9 cellular contexts compared by ENCODE assay signal in the genomic region with DNA sequence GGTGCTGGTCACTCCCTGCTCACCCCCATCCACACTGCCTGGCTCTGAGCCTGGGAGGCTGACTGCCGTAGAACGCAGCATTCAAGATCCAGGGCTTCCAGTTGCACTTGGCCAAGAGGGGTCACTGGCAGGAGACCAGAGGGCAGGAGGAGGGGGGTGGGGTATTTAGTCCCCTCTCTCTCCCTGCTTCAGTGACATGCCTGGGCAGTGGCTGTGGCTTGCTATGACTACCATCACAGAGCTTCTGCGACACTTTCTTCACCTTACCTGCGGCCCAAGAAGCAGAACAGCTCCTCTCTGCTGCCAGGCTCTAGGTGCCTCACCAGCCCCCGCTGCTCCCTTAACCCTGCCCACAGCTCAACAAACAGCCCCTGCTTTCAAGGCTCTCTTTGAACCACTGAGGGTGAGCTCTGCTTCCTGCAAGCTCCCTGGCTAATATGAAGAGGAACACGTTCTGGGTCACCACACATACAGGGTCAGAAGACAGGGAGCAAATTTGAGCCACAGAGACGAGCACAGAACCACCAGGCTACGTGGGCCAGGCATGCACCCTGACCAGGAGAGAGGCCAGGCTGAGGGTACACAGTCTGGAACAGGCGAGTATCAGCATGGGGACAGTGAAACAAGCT. TPM values are rescaled to one million over a fixed set of nuclear protein-coding genes. Genes with fewer than 3 reads are reported as not detected.
DNase-seq lines count a peak whose midpoint lies in the region; ATAC-seq and TF ChIP-seq lines count a peak whose summit lies in the region.
"Had no signal": no experiment of that assay in that cellular context is flagged by ENCODE, and none has a peak within 500 bp of the region (broad histone marks: within the 10 kb centered on the region; RNA-seq: fewer than 3 reads in every experiment).

No MANE protein-coding gene starts in this region.

- peak; percentile 30 for DNase-seq in activated naive CD4-positive, alpha-beta T cell treated with anti-CD3 and anti-CD28 coated beads, Interleukin-2, amount 10 ng/mL, durations not matched to agents 7 days and 5 days
- no peak for DNase-seq in activated naive CD4-positive, alpha-beta T cell treated with anti-CD3 and anti-CD28 coated beads, Interleukin-2, amount 50 U/mL, for 16 hours
- DNase-seq in activated B cell treated with CpG ODN at 0.5 μM for 24 hours = no peak
- DNase-seq in left lobe of liver (ENCODE audit: low spot score) = no peak
- DNase-seq in uterus = no peak
- no peak for DNase-seq in hippocampal formation (lab: John Stamatoyannopoulos, UW)
- no peak for DNase-seq in pons (ENCODE audit: low spot score)
- DNase-seq: AML-193 had no signal

- H3K9me3 Mint-ChIP-seq in activated naive CD4-positive, alpha-beta T cell treated with anti-CD3 and anti-CD28 coated beads, Interleukin-2, amount 10 ng/mL, durations not matched to agents 7 days and 5 days = no peaks in the 10 kb centered on the region
- no peaks in the 10 kb centered on the region for H3K9me3 Mint-ChIP-seq in activated B cell treated with CpG ODN at 0.5 μM for 24 hours

- TF ChIP-seq POLR2A in uterus (IDR thresholded peaks at IDR 0.05) = no peak

- H3K36me3 Mint-ChIP-seq in activated naive CD4-positive, alpha-beta T cell treated with anti-CD3 and anti-CD28 coated beads, Interleukin-2, amount 10 ng/mL, durations not matched to agents 7 days and 5 days = no peaks in the 10 kb centered on the region
- H3K36me3 Mint-ChIP-seq in activated B cell treated with CpG ODN at 0.5 μM for 24 hours (ENCODE audit: low read depth) = peaks cover 5% of the 10 kb centered on the region

- intact Hi-C loops in activated B cell treated with CpG ODN at 0.5 μM for 24 hours (cut with micrococcal nuclease) = no loop called here
- intact Hi-C loops in uterus (cut with DNase I; ENCODE audit: low total_unique reads) = no loop called here

- H3K4me1 Mint-ChIP-seq in activated naive CD4-positive, alpha-beta T cell treated with anti-CD3 and anti-CD28 coated beads, Interleukin-2, amount 10 ng/mL, durations not matched to agents 7 days and 5 days = peaks cover 20% of the 10 kb centered on the region
- peaks cover 38% of the 10 kb centered on the region for H3K4me1 Mint-ChIP-seq in activated B cell treated with CpG ODN at 0.5 μM for 24 hours

- no peaks in the 10 kb centered on the region for H3K27me3 ChIP-seq in uterus

- H3K4me1 ChIP-seq in uterus = peaks cover 14 to 32% of the 10 kb centered on the region in 2 donors

- no peaks in the 10 kb centered on the region for H3K9me3 ChIP-seq in uterus

- no peak overlapping the region for H3K4me3 ChIP-seq in uterus

- no peak for TF ChIP-seq CTCF in activated B cell treated with CpG ODN at 0.5 μM for 24 hours (IDR thresholded peaks at IDR 0.05)
- TF ChIP-seq CTCF in uterus (IDR thresholded peaks at IDR 0.05) = no peak

- no peak overlapping the region for H3K4me3 Mint-ChIP-seq in activated naive CD4-positive, alpha-beta T cell treated with anti-CD3 and anti-CD28 coated beads, Interleukin-2, amount 10 ng/mL, durations not matched to agents 7 days and 5 days
- no peak overlapping the region for H3K4me3 Mint-ChIP-seq in activated B cell treated with CpG ODN at 0.5 μM for 24 hours

- CTCF ChIA-PET in activated naive CD4-positive, alpha-beta T cell treated with anti-CD3 and anti-CD28 coated beads, Interleukin-2, amount 10 ng/mL, durations not matched to agents 7 days and 5 days (lab: Charles Lee) = interaction anchor here (1.9 kb wide), 1 partner anchor 53 kb away, joined by 6 read pairs; no protein-coding TSS in a partner anchor
- CTCF ChIA-PET in activated B cell treated with CpG ODN at 0.5 μM for 24 hours (lab: Charles Lee) = interaction anchor here (1.0 kb wide), 1 partner anchor 25 kb away, joined by 3 read pairs; no protein-coding TSS in a partner anchor

- ATAC-seq in activated B cell treated with CpG ODN at 0.5 μM for 24 hours (ENCODE audit: low read depth) = peak; percentile 37
- ATAC-seq in left lobe of liver = peak; percentile 7
- no peak for ATAC-seq in HG03159 (IDR thresholded peaks at IDR 0.05; ENCODE audit: unreplicated experiment)

- H3K36me3 ChIP-seq in uterus = no peaks in the 10 kb centered on the region

- H3K27ac ChIP-seq in uterus = peak overlapping the region; percentile 42 to 57

- POLR2A ChIA-PET in activated B cell treated with CpG ODN at 0.5 μM for 24 hours (lab: Charles Lee) = interaction anchor here (0.9 to 1.1 kb wide), 2 partner anchors 16 to 27 kb away, joined by 3 read pairs; no protein-coding TSS in a partner anchor

- no peak overlapping the region for H3K27ac Mint-ChIP-seq in activated naive CD4-positive, alpha-beta T cell treated with anti-CD3 and anti-CD28 coated beads, Interleukin-2, amount 10 ng/mL, durations not matched to agents 7 days and 5 days
- H3K27ac Mint-ChIP-seq in activated B cell treated with CpG ODN at 0.5 μM for 24 hours = peak overlapping the region; percentile 65

- H3K27me3 Mint-ChIP-seq in activated naive CD4-positive, alpha-beta T cell treated with anti-CD3 and anti-CD28 coated beads, Interleukin-2, amount 10 ng/mL, durations not matched to agents 7 days and 5 days = no peaks in the 10 kb centered on the region
- H3K27me3 Mint-ChIP-seq in activated B cell treated with CpG ODN at 0.5 μM for 24 hours = no peaks in the 10 kb centered on the region

RNA-seq across cellular contexts. Expression of gene ITPK1, which starts 55.7 kb away (rescaled TPM):
- total RNA-seq in activated B cell treated with CpG ODN at 0.5 μM for 24 hours (43.0 and 50.4 TPM in 2 replicates), left lobe of liver (61.3 TPM), uterus (10 to 100 TPM; 19.7 to 97.7 (median 26.5) TPM)
